Comparison of ENCODE assay signal across 9 cellular contexts in the genomic region with DNA sequence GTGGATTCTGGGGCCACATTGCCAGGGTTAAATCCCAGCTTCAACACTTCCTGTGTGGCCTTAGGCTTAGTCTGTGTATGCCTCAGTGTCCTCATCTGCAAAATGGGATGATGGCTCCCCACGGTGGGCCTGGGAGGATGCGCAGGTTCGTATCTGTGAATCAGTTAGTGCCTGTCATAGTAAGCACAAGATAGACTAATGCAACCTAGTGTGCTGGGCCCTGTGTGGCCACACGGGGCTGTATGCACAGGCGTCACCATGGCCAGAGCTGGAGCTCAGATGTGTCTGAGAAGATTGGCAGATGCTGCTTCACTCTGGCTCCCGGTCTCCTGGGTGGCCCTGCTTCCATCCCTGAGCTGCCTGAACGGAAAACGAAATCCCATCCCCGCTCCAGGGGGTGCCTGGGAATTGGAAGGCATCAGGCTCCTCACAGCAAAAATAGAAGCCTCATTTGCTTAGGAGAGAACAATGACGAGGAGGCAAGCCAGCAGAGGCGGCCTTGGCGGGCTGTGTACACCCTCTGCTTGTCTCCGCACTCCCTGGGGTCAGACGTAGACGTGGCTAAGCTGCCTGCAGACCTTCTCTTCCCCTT.
A peak's percentile ranks its signal among the peaks of the same experiment; 100 is the strongest.
DNase-seq lines count a peak whose midpoint lies in the region; ATAC-seq and FAIRE-seq lines count a peak whose summit lies in the region.
"Had no signal": no experiment of that assay in that cellular context is flagged by ENCODE, and none has a peak within 500 bp of the region (broad histone marks: within the 10 kb centered on the region; RNA-seq: fewer than 3 reads in every experiment).

No MANE protein-coding gene starts in this region.

- H3K9me3 Mint-ChIP-seq in activated CD8-positive, alpha-beta T cell treated with anti-CD3 and anti-CD28 coated beads, Interleukin-2, amount 10 ng/mL, durations not matched to agents 7 days and 5 days (ENCODE audit: insufficient read depth) = no peaks in the 10 kb centered on the region

- no peaks in the 10 kb centered on the region for H3K27me3 ChIP-seq in layer of hippocampus (ENCODE audit: control insufficient read depth, insufficient read depth, low read length)

- POLR2A ChIA-PET in activated CD8-positive, alpha-beta T cell treated with anti-CD3 and anti-CD28 coated beads, Interleukin-2, amount 10 ng/mL, durations not matched to agents 7 days and 5 days (lab: Charles Lee) = no interaction called here

- peak overlapping the region; percentile 96 for H3K27ac ChIP-seq in layer of hippocampus (ENCODE audit: low read depth, low read length)
- H3K27ac ChIP-seq: RWPE1 had no signal

- no peak overlapping the region for H3K4me3 Mint-ChIP-seq in activated CD8-positive, alpha-beta T cell treated with anti-CD3 and anti-CD28 coated beads, Interleukin-2, amount 10 ng/mL, durations not matched to agents 7 days and 5 days

- peak; percentile 37 for ATAC-seq in activated CD8-positive, alpha-beta T cell treated with anti-CD3 and anti-CD28 coated beads, Interleukin-2, amount 10 ng/mL, durations not matched to agents 7 days and 5 days
- ATAC-seq in HG03045 (IDR thresholded peaks at IDR 0.05; ENCODE audit: unreplicated experiment) = no peak

- no peaks in the 10 kb centered on the region for H3K27me3 Mint-ChIP-seq in activated CD8-positive, alpha-beta T cell treated with anti-CD3 and anti-CD28 coated beads, Interleukin-2, amount 10 ng/mL, durations not matched to agents 7 days and 5 days (ENCODE audit: low read depth)

- peaks cover 26% of the 10 kb centered on the region for H3K4me1 Mint-ChIP-seq in activated CD8-positive, alpha-beta T cell treated with anti-CD3 and anti-CD28 coated beads, Interleukin-2, amount 10 ng/mL, durations not matched to agents 7 days and 5 days (ENCODE audit: low read depth)

- no peak for FAIRE-seq in GM19239 (lab: Jason Lieb, UNC)

- no peak overlapping the region for H3K27ac Mint-ChIP-seq in activated CD8-positive, alpha-beta T cell treated with anti-CD3 and anti-CD28 coated beads, Interleukin-2, amount 10 ng/mL, durations not matched to agents 7 days and 5 days

- in situ Hi-C loops in KBM-7 (cut with MboI; ENCODE audit: low pct_unique_long_range_greater_than_20kb, low sequenced_read_pairs) = no loop called here

- DNase-seq in CMK (ENCODE audit: low read depth) (peak; percentile 18), KBM-7 (peak; percentile 21), NCI-H187 (lab: John Stamatoyannopoulos, UW) (no peak), SIG-M5 treated with dmso at 0.1 percent for 504 hours (lab: John Stamatoyannopoulos, UW; ENCODE audit: unreplicated experiment) (no peak), GM19239 (ENCODE audit: insufficient read length, low spot score) (no peak)
- DNase-seq in activated CD8-positive, alpha-beta T cell treated with anti-CD3 and anti-CD28 coated beads, Interleukin-2, amount 10 ng/mL, durations not matched to agents 7 days and 5 days = peak; percentile 45

- H3K36me3 Mint-ChIP-seq in activated CD8-positive, alpha-beta T cell treated with anti-CD3 and anti-CD28 coated beads, Interleukin-2, amount 10 ng/mL, durations not matched to agents 7 days and 5 days (ENCODE audit: low read depth) = no peaks in the 10 kb centered on the region

- CTCF ChIA-PET in activated CD8-positive, alpha-beta T cell treated with anti-CD3 and anti-CD28 coated beads, Interleukin-2, amount 10 ng/mL, durations not matched to agents 7 days and 5 days (lab: Charles Lee) = interaction anchor here (0.6 to 4.1 kb wide), 5 partner anchors 15 to 211 kb away, joined by 3 to 19 read pairs (median 3); no protein-coding TSS in a partner anchor

Comparison
In these comparisons a context has a peak if more than half of its experiments do, and no peak if none do; other contexts are left out.
1. DNase-seq: peak in CMK (single experiment), KBM-7 (single experiment) and activated CD8-positive, alpha-beta T cell treated with anti-CD3 and anti-CD28 coated beads, Interleukin-2, amount 10 ng/mL, durations not matched to agents 7 days and 5 days (single experiment); none in NCI-H187 (0 of 2), SIG-M5 treated with dmso at 0.1 percent for 504 hours (single experiment) and GM19239 (single experiment).